In the genomic region with DNA sequence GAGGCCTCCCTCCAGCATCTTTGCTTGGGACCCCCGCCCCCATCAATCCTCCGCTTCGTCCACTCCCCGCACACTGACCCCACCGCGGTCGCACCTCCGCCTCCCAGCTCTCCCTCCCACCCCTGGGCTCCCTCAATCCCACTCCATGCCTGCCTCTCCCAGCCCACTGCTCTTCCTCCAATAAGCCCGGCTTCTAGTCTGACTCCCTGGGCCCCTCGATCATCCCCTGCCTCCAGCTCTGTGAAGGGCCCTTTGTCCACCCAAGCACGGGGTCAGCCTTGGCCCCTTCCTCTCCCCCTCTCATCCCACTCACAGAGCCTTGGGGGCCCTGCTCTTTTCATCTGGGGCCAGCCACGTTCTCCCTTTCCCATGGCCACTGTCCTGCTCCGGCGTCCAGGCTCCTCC, we compare ENCODE assay signal across 8 cellular contexts. TPM values are rescaled to one million over a fixed set of nuclear protein-coding genes. Genes with fewer than 3 reads are reported as not detected.
A peak's percentile ranks its signal among the peaks of the same experiment; 100 is the strongest.
DNase-seq lines count a peak whose midpoint lies in the region; ATAC-seq and TF ChIP-seq lines count a peak whose summit lies in the region.

No MANE protein-coding gene starts in this region.

- no peak for ATAC-seq in Right ventricle myocardium inferior
- ATAC-seq in HG03565 (IDR thresholded peaks at IDR 0.05; ENCODE audit: unreplicated experiment) = no peak
- ATAC-seq in HG02884 (IDR thresholded peaks at IDR 0.05; ENCODE audit: unreplicated experiment) = no peak

- DNase-seq in cardiac muscle cell (ENCODE audit: low read depth in 1 of 2, low spot score in 1 of 2) (no peak), Right ventricle myocardium inferior (ENCODE audit: missing footprints) (no peak), breast epithelium (ENCODE audit: low spot score in 2 of 2) (no peak), uterus (no peak), HPDE6-E6E7 (ENCODE audit: extremely low spot score) (no peak)

- H3K9ac ChIP-seq in mucosa of rectum (ENCODE audit: low read depth in 1 of 2, low read length in 2 of 2) = peak overlapping the region; percentile 38 to 43

- no peak for TF ChIP-seq CTCF in cardiac muscle cell (IDR thresholded peaks at IDR 0.05; ENCODE audit: low read depth, low read length)
- no peak for TF ChIP-seq CTCF in breast epithelium (IDR thresholded peaks at IDR 0.05)
- no peak for TF ChIP-seq CTCF in uterus (IDR thresholded peaks at IDR 0.05)

- intact Hi-C loops in Right ventricle myocardium inferior (cut with DNase I) (no loop called here), breast epithelium (cut with DNase I; ENCODE audit: low total_unique reads) (no loop called here), uterus (cut with DNase I; ENCODE audit: low total_unique reads) (loop anchor here (10.0 kb wide), 1 partner anchor 60 kb away; a partner anchor contains a TSS)

- TF ChIP-seq POLR2A in breast epithelium (IDR thresholded peaks at IDR 0.05) (no peak), uterus (IDR thresholded peaks at IDR 0.05) (no peak)

- H3K4me1 ChIP-seq in cardiac muscle cell (ENCODE audit: low read depth) (no peaks in the 10 kb centered on the region), breast epithelium (peaks cover 0 to 6% of the 10 kb centered on the region in 2 donors), mucosa of rectum (ENCODE audit: control insufficient read depth in 2 of 2, insufficient read depth in 2 of 2, low read length in 2 of 2) (peaks cover 15 to 20% of the 10 kb centered on the region in 2 donors), uterus (peaks cover 0 to 6% of the 10 kb centered on the region in 2 donors)

- H3K9me3 ChIP-seq in cardiac muscle cell (ENCODE audit: low read depth) (no peaks in the 10 kb centered on the region), breast epithelium (no peaks in the 10 kb centered on the region), mucosa of rectum (ENCODE audit: control insufficient read depth in 2 of 2, low read length in 2 of 2) (no peaks in the 10 kb centered on the region), uterus (no peaks in the 10 kb centered on the region)

- no peaks in the 10 kb centered on the region for H3K36me3 ChIP-seq in cardiac muscle cell
- H3K36me3 ChIP-seq in breast epithelium = no peaks in the 10 kb centered on the region
- H3K36me3 ChIP-seq in mucosa of rectum (ENCODE audit: control insufficient read depth in 2 of 2, insufficient read depth in 2 of 2, low read length in 2 of 2) = no peaks in the 10 kb centered on the region
- H3K36me3 ChIP-seq in uterus = no peaks in the 10 kb centered on the region

- H3K27me3 ChIP-seq in cardiac muscle cell (peaks cover 18% of the 10 kb centered on the region), breast epithelium (peaks cover 0 to 13% of the 10 kb centered on the region in 2 donors), mucosa of rectum (ENCODE audit: control insufficient read depth in 2 of 2, insufficient read depth in 2 of 2, low read length in 2 of 2) (peaks cover 15 to 20% of the 10 kb centered on the region in 2 donors), uterus (no peaks in the 10 kb centered on the region)

- H3K27ac ChIP-seq in cardiac muscle cell = peak overlapping the region; percentile 73
- H3K27ac ChIP-seq in breast epithelium = peak overlapping the region; percentile 93 to 94
- peak overlapping the region; percentile 71 to 86 for H3K27ac ChIP-seq in mucosa of rectum (ENCODE audit: low read depth in 2 of 2, low read length in 2 of 2)
- peak overlapping the region; percentile 94 to 100 for H3K27ac ChIP-seq in uterus

- H3K4me3 ChIP-seq in cardiac muscle cell (no peak overlapping the region), breast epithelium (peak overlapping the region; percentile 61 to 79 (median 68)), mucosa of rectum (ENCODE audit: low read length in 2 of 2) (peak overlapping the region; percentile 38 to 41), uterus (peak overlapping the region; percentile 73 to 80)

RNA-seq across cellular contexts. Expression of a gene that starts 1.5 kb away (rescaled TPM):
- 17.6 and 37.6 TPM in 2 replicates for total RNA-seq in cardiac muscle cell
- polyA plus RNA-seq in cardiac muscle cell = 18.7 and 33.0 TPM in 2 replicates
- total RNA-seq in Right ventricle myocardium inferior = 2.1 TPM
- total RNA-seq in breast epithelium = 10 to 100 TPM in 2 of 3 donors, 1 to 10 TPM in 1; 4.5 to 21.0 (median 12.1) TPM
- 10 to 100 TPM; 31.3 to 67.5 (median 41.9) TPM for total RNA-seq in uterus

RNA-seq across cellular contexts. Expression of a gene that starts 56.5 kb away (rescaled TPM):
- 46.4 and 92.6 TPM in 2 replicates for total RNA-seq in cardiac muscle cell
- polyA plus RNA-seq in cardiac muscle cell = 72.3 and 113 TPM in 2 replicates
- 52.4 TPM for total RNA-seq in Right ventricle myocardium inferior
- 10 to 100 TPM; 79.7 to 86.2 (median 85.2) TPM for total RNA-seq in breast epithelium
- 100 to 1,000 TPM in 1 of 4 donors, 10 to 100 TPM in 3; 60.0 to 129 (median 69.0) TPM for total RNA-seq in uterus
